ENCODE assay signal across 10 cellular contexts in the genomic region with DNA sequence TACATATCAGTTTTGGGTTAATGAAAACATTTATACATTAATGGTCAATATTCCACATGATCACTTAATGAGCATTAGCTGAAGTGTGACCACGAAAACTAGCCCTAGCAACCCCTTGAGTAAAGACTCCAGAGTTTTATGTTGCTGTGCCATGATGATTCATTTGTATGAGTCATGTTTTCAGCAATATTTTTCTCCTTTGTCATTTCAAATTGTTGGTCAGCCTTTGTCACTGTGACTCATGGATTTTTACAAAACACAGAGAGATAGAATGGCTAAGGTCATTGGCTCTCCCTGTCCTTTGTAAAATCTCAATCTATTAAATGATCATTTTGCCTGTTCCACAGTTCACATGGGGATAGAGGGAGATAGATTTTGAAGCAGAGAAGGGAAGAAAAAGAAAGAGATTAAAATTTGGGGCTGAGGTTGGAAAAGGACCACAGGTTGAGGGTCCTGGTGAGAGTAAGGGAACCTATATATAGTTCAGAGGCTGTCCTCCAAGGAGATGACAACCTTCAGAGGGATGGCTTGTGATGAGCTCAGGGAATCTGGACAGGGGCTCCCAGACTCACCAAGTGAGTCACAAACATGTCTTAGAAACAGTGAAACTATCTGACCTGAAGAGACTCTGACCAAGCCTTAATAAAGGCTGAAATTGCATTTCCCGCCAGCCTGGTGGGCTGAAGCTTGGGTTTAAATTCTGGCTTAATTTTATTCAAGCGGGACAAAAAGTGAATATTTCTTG. TPM values are rescaled to one million over a fixed set of nuclear protein-coding genes. Genes with fewer than 3 reads are reported as not detected.
DNase-seq lines count a peak whose midpoint lies in the region; ATAC-seq and TF ChIP-seq lines count a peak whose summit lies in the region.
"Had no signal": no experiment of that assay in that cellular context is flagged by ENCODE, and none has a peak within 500 bp of the region (broad histone marks: within the 10 kb centered on the region; RNA-seq: fewer than 3 reads in every experiment).

No MANE protein-coding gene starts in this region.

- H3K4me1 ChIP-seq in A673 (ENCODE audit: insufficient read depth, low read length, poor library complexity, severe bottlenecking): no peaks in the 10 kb centered on the region
- H3K4me1 ChIP-seq in uterus: no peaks in the 10 kb centered on the region

- H3K36me3 ChIP-seq in A673 (ENCODE audit: insufficient read depth, low read length, poor library complexity, severe bottlenecking): no peaks in the 10 kb centered on the region
- H3K36me3 ChIP-seq in uterus: no peaks in the 10 kb centered on the region

- intact Hi-C loops in A673 (cut with micrococcal nuclease; ENCODE audit: unreplicated experiment) (no loop called here), uterus (cut with DNase I; ENCODE audit: low total_unique reads) (no loop called here)
- intact Hi-C loops in CD4-positive, alpha-beta T cell (cut with DNase I, micrococcal nuclease): no loop called here

- TF ChIP-seq POLR2A in uterus (IDR thresholded peaks at IDR 0.05): no peak

- no peak overlapping the region for H3K4me3 ChIP-seq in A673 (ENCODE audit: low read depth, low read length, poor library complexity, severe bottlenecking)
- no peak overlapping the region for H3K4me3 ChIP-seq in HFF-Myc (replicated peaks; ENCODE audit: low read depth, low read length)
- no peak overlapping the region for H3K4me3 ChIP-seq in coronary artery
- no peak overlapping the region for H3K4me3 ChIP-seq in uterus

- H3K27ac ChIP-seq in A673 (ENCODE audit: low read depth, low read length, poor library complexity, severe bottlenecking) (no peak overlapping the region), coronary artery (no peak overlapping the region), uterus (no peak overlapping the region)
- H3K27ac ChIP-seq in CD4-positive, alpha-beta T cell (ENCODE audit: low read depth, low read length): no peak overlapping the region

- H3K9me3 Mint-ChIP-seq in CD4-positive, alpha-beta T cell: no peaks in the 10 kb centered on the region
- H3K9me3 Mint-ChIP-seq: stimulated activated naive CD8-positive, alpha-beta T cell treated with anti-CD3 and anti-CD28 coated beads, Interleukin-15, Interleukin-2, amounts not matched to agents 100 ng/mL and 50 ng/mL, for 24 hours had no signal

- H3K27me3 ChIP-seq in A673 (replicated peaks; ENCODE audit: insufficient read depth, low read depth, low read length, poor library complexity) (no peaks in the 10 kb centered on the region), uterus (no peaks in the 10 kb centered on the region)
- no peaks in the 10 kb centered on the region for H3K27me3 ChIP-seq in CD4-positive, alpha-beta T cell (ENCODE audit: control insufficient read depth, insufficient read depth, low read length)

- H3K36me3 Mint-ChIP-seq in CD4-positive, alpha-beta T cell (ENCODE audit: low read depth): no peaks in the 10 kb centered on the region

- ATAC-seq in CD4-positive, alpha-beta T cell (ENCODE audit: poor library complexity): no peak

- H3K4me3 Mint-ChIP-seq in CD4-positive, alpha-beta T cell: no peak overlapping the region
- H3K4me3 Mint-ChIP-seq: stimulated activated naive CD8-positive, alpha-beta T cell treated with anti-CD3 and anti-CD28 coated beads, Interleukin-15, Interleukin-2, amounts not matched to agents 100 ng/mL and 50 ng/mL, for 24 hours had no signal

- no TSS peak for BruUV-seq in A673 (replicated peaks; lab: Mats Ljungman, UMichigan)

- H3K27me3 Mint-ChIP-seq in CD4-positive, alpha-beta T cell: no peaks in the 10 kb centered on the region
- H3K27me3 Mint-ChIP-seq: stimulated activated naive CD8-positive, alpha-beta T cell treated with anti-CD3 and anti-CD28 coated beads, Interleukin-15, Interleukin-2, amounts not matched to agents 100 ng/mL and 50 ng/mL, for 24 hours had no signal

- H3K9me3 ChIP-seq in A673 (ENCODE audit: low read depth, low read length, poor library complexity, severe bottlenecking) (no peaks in the 10 kb centered on the region), uterus (no peaks in the 10 kb centered on the region)
- H3K9me3 ChIP-seq in CD4-positive, alpha-beta T cell (ENCODE audit: control insufficient read depth, low read length): no peaks in the 10 kb centered on the region

- POLR2A ChIA-PET in A673 (lab: Charles Lee; ENCODE audit: low non-redundant PET): interaction anchor here (0.7 kb wide), 1 partner anchor 182 kb away, joined by 4 read pairs; no protein-coding TSS in a partner anchor
- POLR2A ChIA-PET in CD4-positive, alpha-beta T cell (lab: Charles Lee): no interaction called here

- DNase-seq in A673 (ENCODE audit: low spot score): peak; percentile 36
- DNase-seq in HFF-Myc (ENCODE audit: extremely low read depth, low read depth): peak; percentile 74
- peak; percentile 21 for DNase-seq in T1000 (lab: John Stamatoyannopoulos, UW)
- peak; percentile 75 for DNase-seq in glomerular endothelial cell (ENCODE audit: extremely low read depth, low read depth, low spot score)
- no peak for DNase-seq in CD4-positive, alpha-beta T cell
- DNase-seq in coronary artery (ENCODE audit: low spot score): no peak
- DNase-seq in uterus: no peak
- DNase-seq in NCI-H1417 treated with DMSO at 0.1 percent for 48 hours (lab: John Stamatoyannopoulos, UW): no peak
- DNase-seq: DMS 273 treated with DMSO at 0.1 percent for 48 hours had no signal

- peaks cover 9% of the 10 kb centered on the region for H3K4me1 Mint-ChIP-seq in CD4-positive, alpha-beta T cell (ENCODE audit: low read depth)

- TF ChIP-seq CTCF in A673 (conservative IDR thresholded peaks at IDR 0.05; ENCODE audit: low read depth, low read length) (no peak), HFF-Myc (IDR thresholded peaks at IDR 0.05; ENCODE audit: low read depth, low read length, missing control alignments) (no peak), coronary artery (IDR thresholded peaks at IDR 0.05) (no peak), uterus (IDR thresholded peaks at IDR 0.05) (no peak)
- no peak for TF ChIP-seq CTCF in CD4-positive, alpha-beta T cell (IDR thresholded peaks at IDR 0.05)

- no peak overlapping the region for H3K27ac Mint-ChIP-seq in CD4-positive, alpha-beta T cell
- H3K27ac Mint-ChIP-seq: stimulated activated naive CD8-positive, alpha-beta T cell treated with anti-CD3 and anti-CD28 coated beads, Interleukin-15, Interleukin-2, amounts not matched to agents 100 ng/mL and 50 ng/mL, for 24 hours had no signal

- CTCF ChIA-PET in A673 (lab: Charles Lee): no interaction called here
- CTCF ChIA-PET in CD4-positive, alpha-beta T cell (lab: Charles Lee): no interaction called here

RNA-seq across cellular contexts. Expression of a gene that starts 25.6 kb away (rescaled TPM):
- total RNA-seq in A673 (2021): 54.5 and 69.6 TPM in 2 replicates
- total RNA-seq in glomerular endothelial cell: 0.23 TPM in 1 of 2 replicates, not detected in the other
- not detected for total RNA-seq in CD4-positive, alpha-beta T cell
- total RNA-seq in uterus: under 1 TPM in 1 of 4 donors, not detected in 3; 0.28 TPM

RNA-seq across cellular contexts. Expression of a gene that starts 36.7 kb away (rescaled TPM):
- total RNA-seq in A673 (2021) (not detected in 2 replicates), glomerular endothelial cell (not detected in 2 replicates), uterus (not detected)
- total RNA-seq in CD4-positive, alpha-beta T cell: not detected

RNA-seq across cellular contexts. Expression of a gene that starts 41.8 kb away (rescaled TPM):
- total RNA-seq in A673 (2021) (not detected in 2 replicates), glomerular endothelial cell (not detected in 2 replicates), uterus (not detected)
- not detected for total RNA-seq in CD4-positive, alpha-beta T cell

RNA-seq across cellular contexts. Expression of a gene that starts 53.2 kb away (rescaled TPM):
- not detected in 2 replicates for total RNA-seq in A673 (2021)
- not detected in 2 replicates for total RNA-seq in glomerular endothelial cell
- not detected for total RNA-seq in CD4-positive, alpha-beta T cell
- total RNA-seq in uterus: not detected

Comparison
In these comparisons a context has a peak if more than half of its experiments do, and no peak if none do; other contexts are left out.
1. DNase-seq: peak in A673 (single experiment), HFF-Myc (single experiment), T1000 (single experiment) and glomerular endothelial cell (single experiment); none in CD4-positive, alpha-beta T cell (0 of 10), coronary artery (single experiment), uterus (0 of 2) and NCI-H1417 treated with DMSO at 0.1 percent for 48 hours (single experiment).
2. RNA of a gene that starts 25.6 kb away (total RNA-seq): 54.5 to 69.6 TPM in A673; 0.28 TPM in uterus, 0.23 TPM in glomerular endothelial cell and not detected in CD4-positive, alpha-beta T cell; every median in the first group is over 10 times any median in the second.